In genomic region chrX:153019166-153019565, GRCh38 we compare ENCODE assay signal across 33 cellular contexts. TPM values are rescaled to one million over a fixed set of nuclear protein-coding genes. Genes with fewer than 3 reads are reported as not detected.
"Had no signal": no experiment of that assay in that cellular context is flagged by ENCODE, and none has a peak within 500 bp of the region (broad histone marks: within the 10 kb centered on the region; RNA-seq: fewer than 3 reads in every experiment).

No MANE protein-coding gene starts in this region.

- H3K27ac Mint-ChIP-seq: activated naive CD8-positive, alpha-beta T cell treated with anti-CD3 and anti-CD28 coated beads for 36 hours; natural killer cell treated with Interleukin-12 subunit alpha and Interleukin-12 subunit beta and Interleukin-15 and Interleukin-18, amount 100 ng/mL, for 72 hours had no signal

- H3K27ac ChIP-seq: adrenal gland, body of pancreas, colonic mucosa, gastrocnemius medialis, left ventricle myocardium inferior, right atrium auricular region, testis, transverse colon, VCaP had no signal

- H3K4me3 ChIP-seq: adrenal gland, body of pancreas, colonic mucosa, gastrocnemius medialis, left ventricle myocardium inferior, lung, mucosa of descending colon, right atrium auricular region, testis, transverse colon had no signal

- H3K36me3 ChIP-seq: adrenal gland, colonic mucosa, gastrocnemius medialis, left ventricle myocardium inferior, right atrium auricular region, transverse colon had no signal

- H3K9me3 Mint-ChIP-seq: activated naive CD8-positive, alpha-beta T cell treated with anti-CD3 and anti-CD28 coated beads for 36 hours; natural killer cell treated with Interleukin-12 subunit alpha and Interleukin-12 subunit beta and Interleukin-15 and Interleukin-18, amount 100 ng/mL, for 72 hours had no signal

- H3K36me3 Mint-ChIP-seq: natural killer cell treated with Interleukin-12 subunit alpha and Interleukin-12 subunit beta and Interleukin-15 and Interleukin-18, amount 100 ng/mL, for 72 hours had no signal

- H3K9me3 ChIP-seq: adrenal gland, body of pancreas, colonic mucosa, gastrocnemius medialis, mucosa of descending colon, testis, transverse colon had no signal

- H3K27me3 ChIP-seq: body of pancreas, testis, transverse colon had no signal

- H3K4me1 ChIP-seq: adrenal gland, body of pancreas, colonic mucosa, gastrocnemius medialis, left ventricle myocardium inferior, right atrium auricular region, testis, transverse colon had no signal

- H3K4me3 Mint-ChIP-seq: activated naive CD8-positive, alpha-beta T cell treated with anti-CD3 and anti-CD28 coated beads for 36 hours; natural killer cell treated with Interleukin-12 subunit alpha and Interleukin-12 subunit beta and Interleukin-15 and Interleukin-18, amount 100 ng/mL, for 72 hours had no signal

- DNase-seq: activated CD4-positive, alpha-beta T cell treated with anti-CD3 and anti-CD28 coated beads for 4 hours; activated naive CD4-positive, alpha-beta T cell; activated naive CD8-positive, alpha-beta T cell treated with anti-CD3 and anti-CD28 coated beads for 36 hours; activated T-cell treated with anti-CD3 and anti-CD28 coated beads, Interleukin-2, amount 50 U/mL, for 48 hours; adrenal gland; aorta; body of pancreas; cerebellar nuclear complex; colonic mucosa; effector CD8-positive, alpha-beta T cell; erythroblast; gastrocnemius medialis; glutamatergic neuron; islet precursor cell; left ventricle myocardium inferior; mesendoderm; mucosa of descending colon; stimulated activated CD4-positive, alpha-beta T cell treated with anti-CD3 and anti-CD28 coated beads, Interleukin-15, amount 100 ng/mL, for 24 hours; stimulated activated CD4-positive, alpha-beta T cell treated with anti-CD3 and anti-CD28 coated beads, Interleukin-2, amount 100 ng/mL, for 24 hours; stimulated activated naive CD8-positive, alpha-beta T cell treated with anti-CD3 and anti-CD28 coated beads, Interleukin-15, Interleukin-2, amounts not matched to agents 100 U/mL and 50 U/mL, for 24 hours; T-helper 9 cell; testis; transverse colon had no signal

- H3K4me1 Mint-ChIP-seq: activated naive CD8-positive, alpha-beta T cell treated with anti-CD3 and anti-CD28 coated beads for 36 hours had no signal

- ATAC-seq: body of pancreas; gastrocnemius medialis; mucosa of descending colon; natural killer cell treated with Interleukin-12 subunit alpha and Interleukin-12 subunit beta and Interleukin-15 and Interleukin-18, amount 100 ng/mL, for 72 hours; stimulated activated naive CD8-positive, alpha-beta T cell treated with anti-CD3 and anti-CD28 coated beads, Interleukin-15, Interleukin-2, amounts not matched to agents 100 U/mL and 50 U/mL, for 24 hours had no signal

RNA-seq across cellular contexts. Expression of gene PNMA5, which starts 25.2 kb away (rescaled TPM):
- total RNA-seq: activated CD8-positive, alpha-beta memory T cell treated with anti-CD3 and anti-CD28 coated beads for 36 hours; activated naive CD8-positive, alpha-beta T cell treated with anti-CD3 and anti-CD28 coated beads for 36 hours; adrenal gland; aorta; body of pancreas; colonic mucosa; dermis microvascular lymphatic vessel endothelial cell; gastrocnemius medialis; left ventricle myocardium inferior; lung; mucosa of descending colon; myocyte; natural killer cell treated with Interleukin-12 subunit alpha and Interleukin-12 subunit beta and Interleukin-15 and Interleukin-18, amount 100 ng/mL, for 72 hours; omental fat pad; pulmonary artery endothelial cell; right atrium auricular region; transverse colon; urinary bladder had no signal
- polyA plus RNA-seq: aorta had no signal

RNA-seq across cellular contexts. Expression of gene PNMA3, which starts 37.1 kb away (rescaled TPM):
- total RNA-seq: dermis microvascular lymphatic vessel endothelial cell, gastrocnemius medialis had no signal
